8 cellular contexts compared by ENCODE assay signal in genomic region chr7:94656925-94657731, GRCh38. TPM values are rescaled to one million over a fixed set of nuclear protein-coding genes. Genes with fewer than 3 reads are reported as not detected.
DNase-seq lines count a peak whose midpoint lies in the region; ATAC-seq and TF ChIP-seq lines count a peak whose summit lies in the region.

No MANE protein-coding gene starts in this region.

- no peaks in the 10 kb centered on the region for H3K9me3 Mint-ChIP-seq in CD8-positive, alpha-beta T cell
- H3K9me3 Mint-ChIP-seq in endodermal cell (peaks cover 14% of the 10 kb centered on the region), natural killer cell (no peaks in the 10 kb centered on the region)

- H3K27ac Mint-ChIP-seq in CD8-positive, alpha-beta T cell = peak overlapping the region; percentile 58
- H3K27ac Mint-ChIP-seq in endodermal cell (peak overlapping the region; percentile 72), natural killer cell (peak overlapping the region; percentile 30 to 71)

- POLR2A ChIA-PET in CD8-positive, alpha-beta T cell (lab: Charles Lee) = interaction anchor here (0.7 kb wide), 1 partner anchor 778 kb away, joined by 4 read pairs; the partner anchor contains the start of gene PON2

- intact Hi-C loops in CD8-positive, alpha-beta T cell (cut with DNase I, micrococcal nuclease) = loop anchor here (5.0 to 10.0 kb wide), 3 partner anchors 1422 to 1540 kb away; partner anchors contain the start of genes VPS50 (in 2 of the 2) and SAMD9 (in 1 of the 2)
- intact Hi-C loops in natural killer cell (cut with micrococcal nuclease) = loop anchor here (5.0 kb wide), 1 partner anchor 145 kb away; no protein-coding TSS in a partner anchor

- H3K9ac ChIP-seq in HUES48 (ENCODE audit: low read depth, low read length) (no peak overlapping the region), endodermal cell (ENCODE audit: extremely low read depth, low read length, poor library complexity, severe bottlenecking) (no peak overlapping the region)

- ATAC-seq in CD8-positive, alpha-beta T cell = no peak
- ATAC-seq in natural killer cell (no peak), HG02973 (IDR thresholded peaks at IDR 0.05; ENCODE audit: unreplicated experiment) (no peak)

- peaks cover 29% of the 10 kb centered on the region for H3K4me1 ChIP-seq in CD8-positive, alpha-beta T cell (ENCODE audit: insufficient read depth, low read length)
- H3K4me1 ChIP-seq in HUES48 (ENCODE audit: control insufficient read depth, insufficient read depth, low read length) = peaks cover 8% of the 10 kb centered on the region
- no peaks in the 10 kb centered on the region for H3K4me1 ChIP-seq in endodermal cell (ENCODE audit: control insufficient read depth, insufficient read depth, low read length)

- WGBS in endodermal cell (ENCODE audit: insufficient coverage in 1 of 2, insufficient read length in 1 of 2), 2 experiments = 43 to 51% methylated on average over 28 to 36 of the region's 36 CpGs

- peak overlapping the region; percentile 58 for H3K4me3 ChIP-seq in CD8-positive, alpha-beta T cell (ENCODE audit: low read depth, low read length)
- H3K4me3 ChIP-seq in HUES48 (ENCODE audit: low read depth, low read length) = peak overlapping the region; percentile 81
- peak overlapping the region; percentile 74 for H3K4me3 ChIP-seq in endodermal cell (ENCODE audit: low read length)

- H3K4me3 Mint-ChIP-seq in CD8-positive, alpha-beta T cell = peak overlapping the region; percentile 89
- peak overlapping the region; percentile 88 for H3K4me3 Mint-ChIP-seq in endodermal cell
- H3K4me3 Mint-ChIP-seq in natural killer cell = peak overlapping the region; percentile 84

- peak in 5 of 7 experiments; percentile 2 to 55 (median 21) for DNase-seq in CD8-positive, alpha-beta T cell
- peak; percentile 34 for DNase-seq in activated CD4-positive, alpha-beta T cell treated with anti-CD3 and anti-CD28 coated beads for 48 hours
- DNase-seq in endodermal cell (peak; percentile 63), natural killer cell (no peak), KG1 (lab: John Stamatoyannopoulos, UW) (no peak), NCI-H446 treated with DMSO at 0.1 percent for 48 hours (lab: John Stamatoyannopoulos, UW) (no peak)

- peaks cover 26% of the 10 kb centered on the region for H3K27me3 ChIP-seq in CD8-positive, alpha-beta T cell (ENCODE audit: insufficient read depth, low read length)
- H3K27me3 ChIP-seq in HUES48 (ENCODE audit: control insufficient read depth, insufficient read depth, low read length) (peaks cover 19% of the 10 kb centered on the region), endodermal cell (ENCODE audit: control insufficient read depth, insufficient read depth, low read length, poor library complexity, severe bottlenecking) (peaks cover 11% of the 10 kb centered on the region)

- H3K27ac ChIP-seq in CD8-positive, alpha-beta T cell (ENCODE audit: low read depth, low read length) = no peak overlapping the region
- H3K27ac ChIP-seq in HUES48 (ENCODE audit: low read depth, low read length) = no peak overlapping the region
- H3K27ac ChIP-seq in endodermal cell (ENCODE audit: low read depth, low read length) = peak overlapping the region; percentile 38

- H3K4me1 Mint-ChIP-seq in CD8-positive, alpha-beta T cell (ENCODE audit: low read depth) = peaks cover 28% of the 10 kb centered on the region
- H3K4me1 Mint-ChIP-seq in endodermal cell (no peaks in the 10 kb centered on the region), natural killer cell (peaks cover 20 to 29% of the 10 kb centered on the region in 2 donors)

- H3K27me3 Mint-ChIP-seq in CD8-positive, alpha-beta T cell (ENCODE audit: low read depth) = peaks cover 23% of the 10 kb centered on the region
- H3K27me3 Mint-ChIP-seq in endodermal cell (ENCODE audit: insufficient read depth) (peaks cover 13% of the 10 kb centered on the region), natural killer cell (ENCODE audit: low read depth in 2 of 2) (peaks cover 13 to 19% of the 10 kb centered on the region in 2 donors)

- no peaks in the 10 kb centered on the region for H3K9me3 ChIP-seq in CD8-positive, alpha-beta T cell (ENCODE audit: low read length)
- H3K9me3 ChIP-seq in HUES48 (ENCODE audit: control insufficient read depth, insufficient read depth, low read length) (no peaks in the 10 kb centered on the region), endodermal cell (ENCODE audit: control insufficient read depth, low read length) (peaks cover 5% of the 10 kb centered on the region)

- CTCF ChIA-PET in CD8-positive, alpha-beta T cell (lab: Charles Lee) = interaction anchor here (0.9 kb wide), 1 partner anchor 207 kb away, joined by 4 read pairs; no protein-coding TSS in a partner anchor

- no peak for TF ChIP-seq CTCF in CD8-positive, alpha-beta T cell (IDR thresholded peaks at IDR 0.05)
- TF ChIP-seq CTCF in endodermal cell (conservative IDR thresholded peaks at IDR 0.05) (no peak), natural killer cell (IDR thresholded peaks at IDR 0.05) (no peak)

- H3K36me3 Mint-ChIP-seq in CD8-positive, alpha-beta T cell = no peaks in the 10 kb centered on the region
- H3K36me3 Mint-ChIP-seq in endodermal cell (ENCODE audit: low read depth) = no peaks in the 10 kb centered on the region
- H3K36me3 Mint-ChIP-seq in natural killer cell = no peaks in the 10 kb centered on the region

- no peaks in the 10 kb centered on the region for H3K36me3 ChIP-seq in CD8-positive, alpha-beta T cell (ENCODE audit: insufficient read depth, low read length)
- no peaks in the 10 kb centered on the region for H3K36me3 ChIP-seq in HUES48 (ENCODE audit: control insufficient read depth, insufficient read depth, low read length)
- H3K36me3 ChIP-seq in endodermal cell (ENCODE audit: control insufficient read depth, insufficient read depth, low read length) = no peaks in the 10 kb centered on the region

RNA-seq across cellular contexts. Expression of gene SGCE, which starts 1.2 kb away (rescaled TPM):
- total RNA-seq in CD8-positive, alpha-beta T cell = under 1 TPM in 1 of 2 experiments, not detected in 1; 0.50 TPM
- total RNA-seq in endodermal cell (10 to 100 TPM; 40.9 to 45.9 TPM), natural killer cell (under 1 TPM; 0.20 to 0.65 (median 0.28) TPM)
- polyA plus RNA-seq in endodermal cell (2013, experiment 1 of 2) = 56.5 TPM
- polyA plus RNA-seq in endodermal cell (2013, experiment 2 of 2) = 54.0 TPM

Comparison
In these comparisons a context has a peak if more than half of its experiments do, and no peak if none do; other contexts are left out.
1. DNase-seq: peak in CD8-positive, alpha-beta T cell (5 of 7), activated CD4-positive, alpha-beta T cell treated with anti-CD3 and anti-CD28 coated beads for 48 hours (single experiment) and endodermal cell (single experiment); none in natural killer cell (single experiment), KG1 (single experiment) and NCI-H446 treated with DMSO at 0.1 percent for 48 hours (single experiment).
2. RNA of gene SGCE, which starts 1.2 kb away (total RNA-seq): 40.9 to 45.9 TPM in endodermal cell; 0.50 TPM in CD8-positive, alpha-beta T cell and 0.20 to 0.65 TPM in natural killer cell; every median in the first group is over 10 times any median in the second.
3. Peak in every context shown above with its lines, with median percentiles within 50 percentile points of each other: H3K4me3 ChIP-seq, H3K27ac Mint-ChIP-seq and H3K4me3 Mint-ChIP-seq.